8 cellular contexts compared by ENCODE assay signal in genomic region chr1:233327938-233328660, GRCh38. TPM values are rescaled to one million over a fixed set of nuclear protein-coding genes. Genes with fewer than 3 reads are reported as not detected.
DNase-seq lines count a peak whose midpoint lies in the region; ATAC-seq and TF ChIP-seq lines count a peak whose summit lies in the region.

No MANE protein-coding gene starts in this region.

- peak overlapping the region in 3 of 4 donors; percentile 65 to 96 (median 71) for H3K4me3 Mint-ChIP-seq in IgD-negative memory B cell
- H3K4me3 Mint-ChIP-seq in activated CD8-positive, alpha-beta T cell treated with anti-CD3 and anti-CD28 coated beads, Interleukin-2, amount 10 ng/mL, durations not matched to agents 7 days and 5 days, result no peak overlapping the region

- CTCF ChIA-PET in activated CD8-positive, alpha-beta T cell treated with anti-CD3 and anti-CD28 coated beads, Interleukin-2, amount 10 ng/mL, durations not matched to agents 7 days and 5 days (lab: Charles Lee), result no interaction called here

- no peaks in the 10 kb centered on the region for H3K36me3 Mint-ChIP-seq in IgD-negative memory B cell
- H3K36me3 Mint-ChIP-seq in activated CD8-positive, alpha-beta T cell treated with anti-CD3 and anti-CD28 coated beads, Interleukin-2, amount 10 ng/mL, durations not matched to agents 7 days and 5 days (ENCODE audit: low read depth), result no peaks in the 10 kb centered on the region

- no peaks in the 10 kb centered on the region for H3K27me3 ChIP-seq in GM06990 (replicated peaks; ENCODE audit: control insufficient read depth, insufficient read depth, low read length)

- H3K36me3 ChIP-seq in GM06990 (ENCODE audit: control insufficient read depth, insufficient read depth, low read length), result no peaks in the 10 kb centered on the region

- POLR2A ChIA-PET in activated CD8-positive, alpha-beta T cell treated with anti-CD3 and anti-CD28 coated beads, Interleukin-2, amount 10 ng/mL, durations not matched to agents 7 days and 5 days (lab: Charles Lee), result no interaction called here

- H3K27me3 Mint-ChIP-seq in IgD-negative memory B cell, result peaks cover 4% of the 10 kb centered on the region
- H3K27me3 Mint-ChIP-seq in activated CD8-positive, alpha-beta T cell treated with anti-CD3 and anti-CD28 coated beads, Interleukin-2, amount 10 ng/mL, durations not matched to agents 7 days and 5 days (ENCODE audit: low read depth), result peaks cover 39% of the 10 kb centered on the region

- H3K27ac Mint-ChIP-seq in IgD-negative memory B cell, result no peak overlapping the region
- H3K27ac Mint-ChIP-seq in activated CD8-positive, alpha-beta T cell treated with anti-CD3 and anti-CD28 coated beads, Interleukin-2, amount 10 ng/mL, durations not matched to agents 7 days and 5 days, result no peak overlapping the region

- DNase-seq in GM06990 (ENCODE audit: extremely low read depth, insufficient read length) (peak; percentile 38), fibroblast of mammary gland (ENCODE audit: low read depth) (no peak), omental fat pad (ENCODE audit: low spot score) (no peak), A172 (ENCODE audit: low spot score) (no peak), middle frontal gyrus (ENCODE audit: extremely low spot score, low spot score) (no peak)
- DNase-seq in activated CD8-positive, alpha-beta T cell treated with anti-CD3 and anti-CD28 coated beads, Interleukin-2, amount 10 ng/mL, durations not matched to agents 7 days and 5 days, result peak; percentile 27

- TF ChIP-seq CTCF in GM06990 (IDR thresholded peaks at IDR 0.05; ENCODE audit: insufficient read depth, low read length, poor library complexity, severe bottlenecking) (no peak), fibroblast of mammary gland (conservative IDR thresholded peaks at IDR 0.05; ENCODE audit: control insufficient read depth, insufficient read depth, low read depth, low read length) (no peak), omental fat pad (IDR thresholded peaks at IDR 0.05) (no peak)

- no peaks in the 10 kb centered on the region for H3K9me3 Mint-ChIP-seq in IgD-negative memory B cell
- H3K9me3 Mint-ChIP-seq in activated CD8-positive, alpha-beta T cell treated with anti-CD3 and anti-CD28 coated beads, Interleukin-2, amount 10 ng/mL, durations not matched to agents 7 days and 5 days (ENCODE audit: insufficient read depth), result no peaks in the 10 kb centered on the region

- ATAC-seq in GM21576 (IDR thresholded peaks at IDR 0.05; ENCODE audit: unreplicated experiment) (peak; percentile 22), omental fat pad (ENCODE audit: low FRiP score) (peak; percentile 51)
- peak; percentile 30 for ATAC-seq in activated CD8-positive, alpha-beta T cell treated with anti-CD3 and anti-CD28 coated beads, Interleukin-2, amount 10 ng/mL, durations not matched to agents 7 days and 5 days

- peaks cover 0 to 8% (median 5%) of the 10 kb centered on the region in 3 donors for H3K4me1 Mint-ChIP-seq in IgD-negative memory B cell
- H3K4me1 Mint-ChIP-seq in activated CD8-positive, alpha-beta T cell treated with anti-CD3 and anti-CD28 coated beads, Interleukin-2, amount 10 ng/mL, durations not matched to agents 7 days and 5 days (ENCODE audit: low read depth), result peaks cover 9% of the 10 kb centered on the region

- peak overlapping the region; percentile 63 for H3K4me3 ChIP-seq in GM06990 (replicated peaks; ENCODE audit: low read depth, low read length)
- H3K4me3 ChIP-seq in fibroblast of mammary gland (ENCODE audit: control insufficient read depth, low read depth, low read length), result peak overlapping the region; percentile 36

RNA-seq across cellular contexts. Expression of gene MAP3K21, which starts 0.6 kb away (rescaled TPM):
- not detected for polyA plus RNA-seq in IgD-negative memory B cell
- under 1 TPM; 0.44 to 0.45 TPM for total RNA-seq in activated CD8-positive, alpha-beta T cell treated with anti-CD3 and anti-CD28 coated beads, Interleukin-2, amount 10 ng/mL, durations not matched to agents 7 days and 5 days
- 1 to 10 TPM; 1.3 to 5.5 (median 3.0) TPM for total RNA-seq in omental fat pad
- 5.9 and 8.7 TPM in 2 replicates for total RNA-seq in A172 (2014; rRNA removed; shearing (Covaris generic))

RNA-seq across cellular contexts. Expression of gene PCNX2, which starts 32.6 kb away (rescaled TPM):
- 6.5 TPM for polyA plus RNA-seq in IgD-negative memory B cell
- total RNA-seq in activated CD8-positive, alpha-beta T cell treated with anti-CD3 and anti-CD28 coated beads, Interleukin-2, amount 10 ng/mL, durations not matched to agents 7 days and 5 days, result 10 to 100 TPM; 17.7 to 18.6 TPM
- total RNA-seq in omental fat pad, result 10 to 100 TPM in 2 of 4 donors, 1 to 10 TPM in 2; 7.3 to 16.6 (median 12.7) TPM
- 7.2 and 10.5 TPM in 2 replicates for total RNA-seq in A172 (2014; rRNA removed; shearing (Covaris generic))

Comparison
In these comparisons a context has a peak if more than half of its experiments do, and no peak if none do; other contexts are left out.
1. DNase-seq: peak in GM06990 (single experiment) and activated CD8-positive, alpha-beta T cell treated with anti-CD3 and anti-CD28 coated beads, Interleukin-2, amount 10 ng/mL, durations not matched to agents 7 days and 5 days (single experiment); none in fibroblast of mammary gland (single experiment), omental fat pad (single experiment), A172 (single experiment) and middle frontal gyrus (single experiment).
2. Peak in every context shown above with its lines, with median percentiles within 50 percentile points of each other: ATAC-seq.